Comparison of ENCODE assay signal across 1 cellular context in the genomic region with DNA sequence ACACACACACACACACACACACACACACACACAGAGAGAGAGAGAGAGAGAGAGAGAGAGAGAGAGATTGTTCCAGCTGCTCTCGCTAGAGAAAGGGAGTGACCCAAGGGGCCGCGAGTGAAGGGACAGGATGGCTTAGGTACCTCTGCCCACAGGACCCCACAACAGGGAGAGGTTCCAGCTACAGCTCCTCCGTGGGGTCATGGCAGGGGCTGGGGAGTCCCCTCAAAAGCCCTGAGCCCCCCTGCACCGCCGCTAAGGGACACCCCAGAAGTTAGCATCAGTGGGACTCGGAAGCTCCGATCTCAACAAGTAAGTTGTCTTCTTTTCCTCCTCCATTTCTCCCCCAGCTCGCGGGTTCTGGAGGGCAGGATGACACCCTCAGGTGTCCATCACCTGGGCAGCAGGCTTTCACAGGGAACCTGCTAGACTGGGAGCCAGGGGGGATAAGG.
TF ChIP-seq lines count a peak whose summit lies in the region.

No MANE protein-coding gene starts in this region.

TF ChIP-seq in endothelial cell of umbilical vein, 7 proteins besides CTCF, POLR2A, EP300 and RAD21:
- TF ChIP-seq GATA2 (IDR thresholded peaks at IDR 0.05; ENCODE audit: insufficient read depth, insufficient read length, low read depth, low read length) (no peak), EZH2 (IDR thresholded peaks at IDR 0.05; ENCODE audit: borderline replicate concordance, low read depth, low read length, severe bottlenecking) (no peak), POLR2AphosphoS5 (IDR thresholded peaks at IDR 0.05; ENCODE audit: insufficient read depth, low read depth, low read length) (no peak), JUN (IDR thresholded peaks at IDR 0.05; ENCODE audit: borderline replicate concordance, insufficient read depth, insufficient read length, low read depth) (no peak), MYC (IDR thresholded peaks at IDR 0.05; ENCODE audit: low read depth, low read length) (no peak), FOS (IDR thresholded peaks at IDR 0.05; ENCODE audit: borderline replicate concordance, insufficient read depth, low read length) (no peak)
- TF ChIP-seq, protein P1, sequence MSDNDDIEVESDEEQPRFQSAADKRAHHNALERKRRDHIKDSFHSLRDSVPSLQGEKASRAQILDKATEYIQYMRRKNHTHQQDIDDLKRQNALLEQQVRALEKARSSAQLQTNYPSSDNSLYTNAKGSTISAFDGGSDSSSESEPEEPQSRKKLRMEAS (IDR thresholded peaks at IDR 0.05; ENCODE audit: insufficient read depth, insufficient read length): no peak
TF ChIP-seq in endothelial cell of umbilical vein: peak in this region for 0.
